Comparison of ENCODE assay signal across 19 cellular contexts in genomic region chr2:48532174-48532573, GRCh38. TPM values are rescaled to one million over a fixed set of nuclear protein-coding genes. Genes with fewer than 3 reads are reported as not detected.
A peak's percentile ranks its signal among the peaks of the same experiment; 100 is the strongest.
DNase-seq lines count a peak whose midpoint lies in the region; ATAC-seq and TF ChIP-seq lines count a peak whose summit lies in the region.
"Had no signal": no experiment of that assay in that cellular context is flagged by ENCODE, and none has a peak within 500 bp of the region (broad histone marks: within the 10 kb centered on the region; RNA-seq: fewer than 3 reads in every experiment).

No MANE protein-coding gene starts in this region.

- H3K36me3 ChIP-seq in muscle layer of colon (ENCODE audit: insufficient read depth, low read length) (peaks cover 4% of the 10 kb centered on the region), smooth muscle cell (ENCODE audit: low read depth) (no peaks in the 10 kb centered on the region)

- peak overlapping the region; percentile 84 for H3K4me2 ChIP-seq in smooth muscle cell

- DNase-seq in CD4-positive, alpha-beta T cell: no peak
- DNase-seq in smooth muscle cell (lab: John Stamatoyannopoulos, UW; ENCODE audit: unreplicated experiment) (no peak), CD14-positive monocyte (ENCODE audit: low spot score) (no peak), putamen (ENCODE audit: low spot score) (no peak), mesenteric fat pad (ENCODE audit: low spot score) (no peak), hippocampal formation (lab: John Stamatoyannopoulos, UW) (no peak)
- DNase-seq: activated CD4-positive, CD25-positive, alpha-beta regulatory T cell; activated CD8-positive, alpha-beta memory T cell treated with anti-CD3 and anti-CD28 coated beads for 24 hours; DMS79; effector CD8-positive, alpha-beta T cell; KBM-7; NCI-H1092 treated with DMSO at 0.1 percent for 48 hours; NCI-H524 treated with DMSO at 0.1 percent for 48 hours; Right ventricle myocardium superior; stimulated activated CD4-positive, alpha-beta T cell treated with anti-CD3 and anti-CD28 coated beads, Interleukin-2, amount 100 ng/mL, for 24 hours; T-helper 2 cell had no signal

- no peak for TF ChIP-seq CTCF in CD4-positive, alpha-beta T cell (IDR thresholded peaks at IDR 0.05)
- TF ChIP-seq CTCF in smooth muscle cell (IDR thresholded peaks at IDR 0.05; ENCODE audit: borderline replicate concordance, insufficient read depth, poor library complexity, severe bottlenecking): no peak
- TF ChIP-seq CTCF in CD14-positive monocyte (IDR thresholded peaks at IDR 0.05): no peak

- H3K36me3 Mint-ChIP-seq in CD4-positive, alpha-beta T cell (ENCODE audit: low read depth): no peaks in the 10 kb centered on the region
- no peaks in the 10 kb centered on the region for H3K36me3 Mint-ChIP-seq in activated T-helper 17 cell treated with anti-CD3 and anti-CD28 coated beads, Interleukin-2, amount 50 U/mL, for 72 hours (ENCODE audit: low read depth)
- peaks cover 0 to 5% of the 10 kb centered on the region in 2 donors for H3K36me3 Mint-ChIP-seq in CD14-positive monocyte

- no peak overlapping the region for H2AFZ ChIP-seq in smooth muscle cell (ENCODE audit: low read depth)

- no peaks in the 10 kb centered on the region for H3K27me3 Mint-ChIP-seq in CD4-positive, alpha-beta T cell
- H3K27me3 Mint-ChIP-seq in activated T-helper 17 cell treated with anti-CD3 and anti-CD28 coated beads, Interleukin-2, amount 50 U/mL, for 72 hours: no peaks in the 10 kb centered on the region
- H3K27me3 Mint-ChIP-seq in CD14-positive monocyte (ENCODE audit: low read depth in 3 of 3): peaks cover 9 to 21% (median 13%) of the 10 kb centered on the region in 3 donors
- H3K27me3 Mint-ChIP-seq: central memory CD8-positive, alpha-beta T cell had no signal

- no peak overlapping the region for H3K27ac ChIP-seq in CD4-positive, alpha-beta T cell (ENCODE audit: low read depth, low read length)
- peak overlapping the region; percentile 92 for H3K27ac ChIP-seq in muscle layer of colon (ENCODE audit: low read depth, low read length)
- peak overlapping the region; percentile 91 for H3K27ac ChIP-seq in smooth muscle cell (ENCODE audit: low read depth)

- H3K4me1 Mint-ChIP-seq in CD4-positive, alpha-beta T cell (ENCODE audit: low read depth): peaks cover 15% of the 10 kb centered on the region
- H3K4me1 Mint-ChIP-seq in activated T-helper 17 cell treated with anti-CD3 and anti-CD28 coated beads, Interleukin-2, amount 50 U/mL, for 72 hours: peaks cover 4% of the 10 kb centered on the region
- peaks cover 25% of the 10 kb centered on the region for H3K4me1 Mint-ChIP-seq in CD14-positive monocyte

- POLR2A ChIA-PET in CD4-positive, alpha-beta T cell (lab: Charles Lee): interaction anchor here (1.7 kb wide), 1 partner anchor 632 kb away, joined by 3 read pairs; no protein-coding TSS in a partner anchor

- no peaks in the 10 kb centered on the region for H3K9me3 ChIP-seq in CD4-positive, alpha-beta T cell (ENCODE audit: control insufficient read depth, low read length)
- H3K9me3 ChIP-seq in muscle layer of colon (ENCODE audit: low read length): no peaks in the 10 kb centered on the region
- no peaks in the 10 kb centered on the region for H3K9me3 ChIP-seq in smooth muscle cell (replicated peaks; ENCODE audit: low read depth)

- H3K4me1 ChIP-seq in muscle layer of colon (ENCODE audit: insufficient read depth, low read length) (peaks cover 34% of the 10 kb centered on the region), smooth muscle cell (ENCODE audit: low read depth) (peaks cover 26% of the 10 kb centered on the region)

- intact Hi-C loops in CD4-positive, alpha-beta T cell (cut with DNase I, micrococcal nuclease): no loop called here
- intact Hi-C loops in CD14-positive monocyte (cut with micrococcal nuclease): no loop called here

- no peaks in the 10 kb centered on the region for H3K27me3 ChIP-seq in CD4-positive, alpha-beta T cell (ENCODE audit: control insufficient read depth, insufficient read depth, low read length)
- H3K27me3 ChIP-seq in muscle layer of colon (ENCODE audit: control insufficient read depth in 1 of 2, insufficient read depth in 2 of 2, low read length in 2 of 2): no peaks in the 10 kb centered on the region
- no peaks in the 10 kb centered on the region for H3K27me3 ChIP-seq in smooth muscle cell (ENCODE audit: low read depth)

- peaks cover 29% of the 10 kb centered on the region for H3F3A ChIP-seq in smooth muscle cell (ENCODE audit: low read depth)

- peak overlapping the region; percentile 16 for H3K4me3 Mint-ChIP-seq in CD4-positive, alpha-beta T cell
- peak overlapping the region; percentile 83 for H3K4me3 Mint-ChIP-seq in activated T-helper 17 cell treated with anti-CD3 and anti-CD28 coated beads, Interleukin-2, amount 50 U/mL, for 72 hours
- no peak overlapping the region for H3K4me3 Mint-ChIP-seq in CD14-positive monocyte
- H3K4me3 Mint-ChIP-seq: central memory CD8-positive, alpha-beta T cell had no signal

- H3K4me3 ChIP-seq in muscle layer of colon (ENCODE audit: low read depth in 1 of 2, low read length in 2 of 2): peak overlapping the region in 1 of 2 donors; percentile 32
- H3K4me3 ChIP-seq in smooth muscle cell: peak overlapping the region; percentile 91

- no peak for ATAC-seq in CD4-positive, alpha-beta T cell (ENCODE audit: poor library complexity)
- no peak for ATAC-seq in activated T-helper 17 cell treated with anti-CD3 and anti-CD28 coated beads, Interleukin-2, amount 50 U/mL, for 72 hours (replicated peaks)

- no peak overlapping the region for H3K27ac Mint-ChIP-seq in CD4-positive, alpha-beta T cell
- H3K27ac Mint-ChIP-seq in activated T-helper 17 cell treated with anti-CD3 and anti-CD28 coated beads, Interleukin-2, amount 50 U/mL, for 72 hours: no peak overlapping the region
- H3K27ac Mint-ChIP-seq in CD14-positive monocyte: no peak overlapping the region

- CTCF ChIA-PET in CD4-positive, alpha-beta T cell (lab: Charles Lee): no interaction called here

- no peaks in the 10 kb centered on the region for H3K9me3 Mint-ChIP-seq in CD4-positive, alpha-beta T cell
- H3K9me3 Mint-ChIP-seq in activated T-helper 17 cell treated with anti-CD3 and anti-CD28 coated beads, Interleukin-2, amount 50 U/mL, for 72 hours: no peaks in the 10 kb centered on the region
- peaks cover 0 to 3% (median 0%) of the 10 kb centered on the region in 7 donors for H3K9me3 Mint-ChIP-seq in CD14-positive monocyte
- H3K9me3 Mint-ChIP-seq: central memory CD8-positive, alpha-beta T cell had no signal

- peaks cover 50% of the 10 kb centered on the region for H4K20me1 ChIP-seq in smooth muscle cell (ENCODE audit: low read depth)

- H3K9ac ChIP-seq in muscle layer of colon (ENCODE audit: low read length): no peak overlapping the region
- H3K9ac ChIP-seq in smooth muscle cell (ENCODE audit: low read depth): peak overlapping the region; percentile 75

- 83% methylated on average over 7 of the region's 7 CpGs for WGBS in smooth muscle cell (ENCODE audit: low lambda C conversion rate)

- H3K79me2 ChIP-seq in smooth muscle cell (ENCODE audit: low read depth): peaks cover 54% of the 10 kb centered on the region

RNA-seq across cellular contexts. Expression of gene STON1, which starts 2.2 kb away (rescaled TPM):
- total RNA-seq in CD4-positive, alpha-beta T cell: 1 to 10 TPM; 1.3 TPM
- 1 to 10 TPM; 3.0 to 4.2 TPM for total RNA-seq in activated T-helper 17 cell treated with anti-CD3 and anti-CD28 coated beads, Interleukin-2, amount 50 U/mL, for 72 hours
- total RNA-seq in smooth muscle cell (56.6 and 60.3 TPM in 2 replicates), mesenteric fat pad (163 TPM)
- polyA plus RNA-seq in smooth muscle cell (13.8 and 15.3 TPM in 2 replicates), CD14-positive monocyte (under 1 TPM in 1 of 2 donors, not detected in 1; 0.12 TPM)

Comparison
In these comparisons a context has a peak if more than half of its experiments do, and no peak if none do; other contexts are left out.
1. H3K4me3 Mint-ChIP-seq: peak in CD4-positive, alpha-beta T cell (single experiment) and activated T-helper 17 cell treated with anti-CD3 and anti-CD28 coated beads, Interleukin-2, amount 50 U/mL, for 72 hours (single experiment); none in CD14-positive monocyte (0 of 2).
2. RNA of gene STON1, which starts 2.2 kb away (total RNA-seq): 163 TPM in mesenteric fat pad (single experiment) and 56.6 to 60.3 TPM in smooth muscle cell; 3.0 to 4.2 TPM in activated T-helper 17 cell treated with anti-CD3 and anti-CD28 coated beads, Interleukin-2, amount 50 U/mL, for 72 hours and 1.3 TPM in CD4-positive, alpha-beta T cell; every median in the first group is over 10 times any median in the second.